In the genomic region with DNA sequence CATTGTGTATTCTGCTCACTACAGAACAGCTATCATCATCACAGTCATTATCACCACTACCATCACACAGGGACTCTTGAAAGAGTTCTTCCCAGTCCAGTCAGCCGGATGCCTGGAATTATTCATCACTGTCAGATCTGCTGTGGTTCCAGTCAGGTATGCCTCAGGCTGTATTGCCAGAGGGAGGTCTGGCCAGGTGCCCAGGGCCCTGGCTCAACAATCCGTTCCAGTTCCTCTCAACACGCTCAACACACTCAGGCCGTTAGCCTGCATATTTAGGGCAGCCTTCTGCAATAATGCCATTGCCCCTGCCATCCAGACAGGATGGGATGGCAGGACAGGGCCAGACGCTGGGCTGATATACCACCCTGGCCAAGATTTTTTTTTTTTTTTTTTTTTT, we compare ENCODE assay signal across 8 cellular contexts. TPM values are rescaled to one million over a fixed set of nuclear protein-coding genes. Genes with fewer than 3 reads are reported as not detected.
A peak's percentile ranks its signal among the peaks of the same experiment; 100 is the strongest.
DNase-seq lines count a peak whose midpoint lies in the region; ATAC-seq and TF ChIP-seq lines count a peak whose summit lies in the region.

No MANE protein-coding gene starts in this region.

- ATAC-seq in GM18907 (IDR thresholded peaks at IDR 0.05; ENCODE audit: unreplicated experiment) (no peak), GM18498 (IDR thresholded peaks at IDR 0.05; ENCODE audit: unreplicated experiment) (no peak)

- no peak overlapping the region for H3K4me3 Mint-ChIP-seq in mesothelial cell of epicardium

- peak overlapping the region; percentile 71 for H3K27ac Mint-ChIP-seq in mesothelial cell of epicardium

- TF ChIP-seq CTCF in cardiac fibroblast (IDR thresholded peaks at IDR 0.05; ENCODE audit: low read depth, low read length) (no peak), mesothelial cell of epicardium (IDR thresholded peaks at IDR 0.05; ENCODE audit: unreplicated experiment) (no peak)

- H3K36me3 Mint-ChIP-seq in mesothelial cell of epicardium: peaks cover 27% of the 10 kb centered on the region

- H3K4me1 Mint-ChIP-seq in mesothelial cell of epicardium: peaks cover 20% of the 10 kb centered on the region

- peak; percentile 74 for DNase-seq in COLO668 (lab: John Stamatoyannopoulos, UW; ENCODE audit: unreplicated experiment)
- DNase-seq in NCI-H2081 treated with DMSO at 0.1 percent for 48 hours (lab: John Stamatoyannopoulos, UW): peak; percentile 47
- DNase-seq in cardiac fibroblast (ENCODE audit: low read depth in 2 of 2): peak; percentile 88 to 93
- DNase-seq in mesothelial cell of epicardium (ENCODE audit: low spot score in 2 of 2, unreplicated experiment in 2 of 2): peak in 1 of 2 experiments; percentile 66
- DNase-seq in T-helper 9 cell: no peak
- DNase-seq in KG1 (lab: John Stamatoyannopoulos, UW): no peak

- H3K4me3 ChIP-seq in cardiac fibroblast (replicated peaks in 1 of 2; ENCODE audit: low read depth in 2 of 2, low read length in 2 of 2): no peak overlapping the region

- no peaks in the 10 kb centered on the region for H3K9me3 Mint-ChIP-seq in mesothelial cell of epicardium

- no peaks in the 10 kb centered on the region for H3K27me3 Mint-ChIP-seq in mesothelial cell of epicardium (ENCODE audit: low read depth)

RNA-seq across cellular contexts. Expression of gene RASL10A, which starts 28.6 kb away (rescaled TPM):
- total RNA-seq in mesothelial cell of epicardium: 2.5 to 3.8 TPM (median 3.1 TPM) in 3 replicates

RNA-seq across cellular contexts. Expression of gene GAS2L1, which starts 37.7 kb away (rescaled TPM):
- 13.4 to 14.6 TPM (median 13.6 TPM) in 3 replicates for total RNA-seq in mesothelial cell of epicardium

RNA-seq across cellular contexts. Expression of gene AP1B1, which starts 44.2 kb away (rescaled TPM):
- total RNA-seq in mesothelial cell of epicardium: 40.3 to 43.9 TPM (median 41.0 TPM) in 3 replicates

Comparison
In these comparisons a context has a peak if more than half of its experiments do, and no peak if none do; other contexts are left out.
1. DNase-seq: peak in COLO668 (single experiment), NCI-H2081 treated with DMSO at 0.1 percent for 48 hours (single experiment) and cardiac fibroblast (2 of 2); none in T-helper 9 cell (single experiment) and KG1 (single experiment).